In the genomic region with DNA sequence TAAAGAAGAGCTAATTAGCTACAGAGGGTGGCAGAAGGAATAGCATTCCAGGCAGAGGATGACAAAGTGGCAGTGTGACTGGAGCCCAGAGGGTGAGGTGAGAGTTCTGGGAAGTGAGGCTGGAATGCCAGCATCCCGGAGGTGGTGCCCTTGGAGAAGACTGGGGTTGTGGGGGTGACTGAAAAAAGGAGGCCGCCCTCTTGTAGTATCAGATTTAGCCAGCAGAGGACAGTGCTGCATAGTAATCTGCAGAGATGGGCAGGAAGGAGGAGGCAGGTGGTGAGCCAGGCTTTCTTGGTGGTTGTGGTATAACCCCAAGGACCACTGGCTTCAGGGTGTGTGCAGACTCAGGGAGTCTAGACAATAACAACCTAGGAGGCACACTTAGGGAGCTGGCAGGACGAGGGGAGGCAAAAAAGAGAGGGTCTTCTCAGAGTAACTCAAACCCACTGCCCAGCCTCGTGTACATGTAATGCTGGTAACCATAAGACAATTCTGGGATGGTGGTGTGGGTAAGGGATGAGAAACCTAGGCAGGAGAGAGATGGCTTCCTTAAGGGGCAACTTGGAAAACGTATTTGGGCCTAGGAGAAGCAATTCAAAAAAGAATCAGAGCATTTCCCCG, we compare ENCODE assay signal across 8 cellular contexts. TPM values are rescaled to one million over a fixed set of nuclear protein-coding genes. Genes with fewer than 3 reads are reported as not detected.
DNase-seq lines count a peak whose midpoint lies in the region; ATAC-seq and TF ChIP-seq lines count a peak whose summit lies in the region.

No MANE protein-coding gene starts in this region.

- WGBS in right cardiac atrium = 56% methylated on average over 6 of the region's 6 CpGs

- ATAC-seq in right cardiac atrium (peak; percentile 19 to 26), GM18502 (IDR thresholded peaks at IDR 0.05; ENCODE audit: poor library complexity, unreplicated experiment) (no peak)

- H3K4me3 ChIP-seq in AG10803 (ENCODE audit: low read length) (no peak overlapping the region), right cardiac atrium (ENCODE audit: low read length) (no peak overlapping the region)

- H3K4me1 ChIP-seq in right cardiac atrium (ENCODE audit: control insufficient read depth, insufficient read depth, low read length) = no peaks in the 10 kb centered on the region

- H3K27ac ChIP-seq in right cardiac atrium (ENCODE audit: low read length) = no peak overlapping the region

- DNase-seq in AG10803 (ENCODE audit: low read depth) (peak; percentile 45), GM19240 (ENCODE audit: insufficient read length, low spot score) (peak; percentile 30), M059J (ENCODE audit: low read depth) (peak; percentile 51), SK-N-DZ (ENCODE audit: low spot score) (peak; percentile 45), right cardiac atrium (no peak)
- DNase-seq in activated naive CD4-positive, alpha-beta T cell (lab: John Stamatoyannopoulos, UW) = peak; percentile 10 to 38 (median 16)
- peak; percentile 54 to 67 for DNase-seq in stimulated activated CD4-positive, alpha-beta T cell treated with anti-CD3 and anti-CD28 coated beads, Interleukin-15, amount 100 ng/mL, for 48 hours (ENCODE audit: low read depth in 2 of 2)

- TF ChIP-seq CTCF in AG10803 (conservative IDR thresholded peaks at IDR 0.05; ENCODE audit: low read length) = peak; percentile 84

- H3K27me3 ChIP-seq in right cardiac atrium (ENCODE audit: control insufficient read depth, insufficient read depth) = no peaks in the 10 kb centered on the region

- H3K9me3 ChIP-seq in right cardiac atrium (ENCODE audit: control insufficient read depth, low read length) = no peaks in the 10 kb centered on the region

- intact Hi-C loops in right cardiac atrium (cut with DNase I) = no loop called here

RNA-seq across cellular contexts. Expression of gene MROH7, which starts 30.5 kb away (rescaled TPM):
- total RNA-seq in M059J (2014; rRNA removed; shearing (Covaris generic)) = not detected in 2 replicates
- 0.26 TPM in 1 of 2 replicates, not detected in the other for polyA plus RNA-seq in SK-N-DZ (2014; cell fraction: cytosol; rRNA removed)
- 0.20 and 0.21 TPM in 2 replicates for polyA plus RNA-seq in SK-N-DZ (2014; cell fraction: nucleus; rRNA removed)
- total RNA-seq in right cardiac atrium = 10 to 100 TPM in 2 of 4 donors, 1 to 10 TPM in 2; 5.9 to 12.8 (median 9.2) TPM
- 4.9 TPM for polyA plus RNA-seq in right cardiac atrium

RNA-seq across cellular contexts. Expression of gene TTC4, which starts 43.6 kb away (rescaled TPM):
- 30.1 and 31.9 TPM in 2 replicates for total RNA-seq in M059J (2014; rRNA removed; shearing (Covaris generic))
- polyA plus RNA-seq in SK-N-DZ (2014; cell fraction: cytosol; rRNA removed) = 20.1 and 23.0 TPM in 2 replicates
- polyA plus RNA-seq in SK-N-DZ (2014; cell fraction: nucleus; rRNA removed) = 15.2 and 17.1 TPM in 2 replicates
- total RNA-seq in right cardiac atrium = 10 to 100 TPM; 11.3 to 14.5 (median 13.3) TPM
- 10.1 TPM for polyA plus RNA-seq in right cardiac atrium

RNA-seq across cellular contexts. Expression of gene FAM151A, which starts 48.8 kb away (rescaled TPM):
- not detected in 2 replicates for total RNA-seq in M059J (2014; rRNA removed; shearing (Covaris generic))
- polyA plus RNA-seq in SK-N-DZ (2014; cell fraction: cytosol; rRNA removed) = 0.16 and 0.38 TPM in 2 replicates
- 0.11 TPM in 1 of 2 replicates, not detected in the other for polyA plus RNA-seq in SK-N-DZ (2014; cell fraction: nucleus; rRNA removed)
- under 1 TPM in 3 of 4 donors, not detected in 1; 0.15 to 0.72 (median 0.59) TPM for total RNA-seq in right cardiac atrium
- polyA plus RNA-seq in right cardiac atrium = 0.43 TPM

Comparison
In these comparisons a context has a peak if more than half of its experiments do, and no peak if none do; other contexts are left out.
1. DNase-seq: peak in AG10803 (single experiment), GM19240 (single experiment), M059J (single experiment), SK-N-DZ (single experiment), activated naive CD4-positive, alpha-beta T cell (4 of 4) and stimulated activated CD4-positive, alpha-beta T cell treated with anti-CD3 and anti-CD28 coated beads, Interleukin-15, amount 100 ng/mL, for 48 hours (2 of 2); none in right cardiac atrium (0 of 3).